In genomic region chr9:129258823-129259301, GRCh38 we compare ENCODE assay signal across 8 cellular contexts.
DNase-seq lines count a peak whose midpoint lies in the region; ATAC-seq and TF ChIP-seq lines count a peak whose summit lies in the region.

No MANE protein-coding gene starts in this region.

- H3K36me3 Mint-ChIP-seq in neural crest cell (ENCODE audit: low read depth) = no peaks in the 10 kb centered on the region

- peak overlapping the region; percentile 52; the same call in 1 of the 2 replicates for H2AFZ ChIP-seq in OCI-LY7 (ENCODE audit: low read length)

- intact Hi-C loops in OCI-LY7 (cut with micrococcal nuclease; ENCODE audit: unreplicated experiment) = no loop called here

- no peaks in the 10 kb centered on the region for H3K79me2 ChIP-seq in OCI-LY7 (ENCODE audit: insufficient read depth, low read depth, low read length)

- ATAC-seq in HG03196 (IDR thresholded peaks at IDR 0.05; ENCODE audit: unreplicated experiment) (no peak), HG02884 (IDR thresholded peaks at IDR 0.05; ENCODE audit: unreplicated experiment) (no peak)

- H3K4me1 Mint-ChIP-seq in neural crest cell = peaks cover 64% of the 10 kb centered on the region

- POLR2A ChIA-PET in OCI-LY7 (lab: Charles Lee) = interaction anchor here (0.5 to 0.7 kb wide), 2 partner anchors 32 to 234 kb away, joined by 4 to 5 read pairs; no protein-coding TSS in a partner anchor

- H3K4me1 ChIP-seq in BLaER1 (peaks cover 42% of the 10 kb centered on the region), OCI-LY7 (ENCODE audit: insufficient read depth, low read length, poor library complexity, severe bottlenecking) (peaks cover 33% of the 10 kb centered on the region)
- peaks cover 18% of the 10 kb centered on the region for H3K4me1 ChIP-seq in effector memory CD4-positive, alpha-beta T cell (ENCODE audit: control insufficient read depth, insufficient read depth, low read length, poor library complexity, severe bottlenecking)

- H3K27me3 Mint-ChIP-seq in neural crest cell (ENCODE audit: low read depth) = peaks cover 9% of the 10 kb centered on the region

- CTCF ChIA-PET in OCI-LY7 (lab: Charles Lee; ENCODE audit: unreplicated experiment) = interaction anchor here (0.5 to 0.6 kb wide), 2 partner anchors 18 to 1794 kb away, joined by 3 to 4 read pairs; no protein-coding TSS in a partner anchor

- H4K20me1 ChIP-seq in BLaER1 (no peaks in the 10 kb centered on the region), OCI-LY7 (ENCODE audit: insufficient read depth, low read length) (no peaks in the 10 kb centered on the region)

- DNase-seq in OCI-LY7 (ENCODE audit: low spot score) = no peak
- peak in 1 of 3 donors; percentile 12 for DNase-seq in effector memory CD4-positive, alpha-beta T cell
- DNase-seq in neural crest cell (ENCODE audit: low read depth, low spot score) = no peak
- DNase-seq in NAMALWA (ENCODE audit: low spot score) = no peak
- DNase-seq in NCI-H446 (lab: John Stamatoyannopoulos, UW) = no peak

- no peak overlapping the region for H3K4me3 Mint-ChIP-seq in neural crest cell

- H3K36me3 ChIP-seq in BLaER1 = no peaks in the 10 kb centered on the region
- H3K36me3 ChIP-seq in OCI-LY7 (ENCODE audit: insufficient read depth, low read length) = no peaks in the 10 kb centered on the region
- H3K36me3 ChIP-seq in effector memory CD4-positive, alpha-beta T cell (ENCODE audit: control insufficient read depth, insufficient read depth, low read length) = no peaks in the 10 kb centered on the region

- H3K4me3 ChIP-seq in BLaER1 (peak overlapping the region; percentile 50), OCI-LY7 (ENCODE audit: low read depth, low read length, poor library complexity, severe bottlenecking) (peak overlapping the region; percentile 51)
- H3K4me3 ChIP-seq in effector memory CD4-positive, alpha-beta T cell (ENCODE audit: insufficient read depth, low read depth, low read length, poor library complexity, severe bottlenecking) = peak overlapping the region; percentile 50

- H3K27ac ChIP-seq in BLaER1 (peak overlapping the region; percentile 31; the same call in 1 of the 2 replicates), OCI-LY7 (ENCODE audit: low read depth, low read length, poor library complexity, severe bottlenecking) (no peak overlapping the region)
- no peak overlapping the region for H3K27ac ChIP-seq in effector memory CD4-positive, alpha-beta T cell (ENCODE audit: insufficient read depth, low read length, poor library complexity, severe bottlenecking)

- peak overlapping the region; percentile 39; the same call in 1 of the 2 replicates for H3K9ac ChIP-seq in BLaER1

- TF ChIP-seq CTCF in OCI-LY7 (conservative IDR thresholded peaks at IDR 0.05; ENCODE audit: low read length) (no peak), neural crest cell (conservative IDR thresholded peaks at IDR 0.05) (no peak)

- no peaks in the 10 kb centered on the region for H3K9me3 Mint-ChIP-seq in neural crest cell

- peak overlapping the region; percentile 31 for H3K27ac Mint-ChIP-seq in neural crest cell (ENCODE audit: unreplicated experiment)

- H3K9me2 ChIP-seq in OCI-LY7 (ENCODE audit: insufficient read depth, low read length) = no peaks in the 10 kb centered on the region

- no peaks in the 10 kb centered on the region for H3K9me3 ChIP-seq in BLaER1
- H3K9me3 ChIP-seq in OCI-LY7 (ENCODE audit: low read length) = no peaks in the 10 kb centered on the region
- H3K9me3 ChIP-seq in effector memory CD4-positive, alpha-beta T cell (ENCODE audit: control insufficient read depth, low read length) = no peaks in the 10 kb centered on the region

- no peaks in the 10 kb centered on the region for H3K27me3 ChIP-seq in BLaER1
- peaks cover 2% of the 10 kb centered on the region for H3K27me3 ChIP-seq in effector memory CD4-positive, alpha-beta T cell (replicated peaks; ENCODE audit: control insufficient read depth, insufficient read depth, low read length, poor library complexity, severe bottlenecking)

- peak overlapping the region; percentile 92 for H3K4me2 ChIP-seq in BLaER1
- peak overlapping the region; percentile 70 for H3K4me2 ChIP-seq in OCI-LY7 (ENCODE audit: low read length)

- no TSS peak for BruUV-seq in OCI-LY7 (replicated peaks; lab: Mats Ljungman, UMichigan)
